Comparison of ENCODE assay signal across 8 cellular contexts in genomic region chrX:68511255-68511654, GRCh38. TPM values are rescaled to one million over a fixed set of nuclear protein-coding genes. Genes with fewer than 3 reads are reported as not detected.
DNase-seq lines count a peak whose midpoint lies in the region; ATAC-seq, FAIRE-seq and TF ChIP-seq lines count a peak whose summit lies in the region.

No MANE protein-coding gene starts in this region.

- H3K36me3 Mint-ChIP-seq in activated CD4-positive, alpha-beta T cell treated with anti-CD3 and anti-CD28 coated beads for 36 hours (ENCODE audit: low read depth): peaks cover 21% of the 10 kb centered on the region

- FAIRE-seq in endothelial cell of umbilical vein (lab: Jason Lieb, UNC): no peak

- peaks cover 0 to 16% (median 0%) of the 10 kb centered on the region in 3 donors for H3K36me3 ChIP-seq in Peyer's patch
- peaks cover 0 to 7% of the 10 kb centered on the region in 2 experiments for H3K36me3 ChIP-seq in endothelial cell of umbilical vein (ENCODE audit: control insufficient read depth in 2 of 2, extremely low read depth in 1 of 2, insufficient read depth in 2 of 2, low read length in 2 of 2)
- H3K36me3 ChIP-seq in osteoblast (ENCODE audit: insufficient read depth, low read length): peaks cover 13% of the 10 kb centered on the region

- H3K27ac ChIP-seq in Peyer's patch (no peak overlapping the region), endothelial cell of umbilical vein (ENCODE audit: insufficient read depth, low read depth, low read length) (no peak overlapping the region), osteoblast (ENCODE audit: low read depth, low read length) (no peak overlapping the region)

- H3K4me1 ChIP-seq in Peyer's patch: no peaks in the 10 kb centered on the region
- H3K4me1 ChIP-seq in endothelial cell of umbilical vein (ENCODE audit: control insufficient read depth, extremely low read depth, insufficient read depth, low read length): no peaks in the 10 kb centered on the region
- H3K4me1 ChIP-seq in osteoblast (ENCODE audit: insufficient read depth, low read length): no peaks in the 10 kb centered on the region

- TF ChIP-seq CTCF in Peyer's patch (IDR thresholded peaks at IDR 0.05) (peak in 5 of 6 experiments; percentile 23 to 78 (median 66)), endothelial cell of umbilical vein (IDR thresholded peaks at IDR 0.05; ENCODE audit: extremely low read depth in 1 of 2, insufficient read depth in 1 of 2, low read depth in 1 of 2, low read length in 2 of 2) (peak; percentile 41 to 46), osteoblast (IDR thresholded peaks at IDR 0.05; ENCODE audit: extremely low read depth, low read depth, low read length) (peak; percentile 88)

- DNase-seq in activated CD4-positive, alpha-beta T cell treated with anti-CD3 and anti-CD28 coated beads for 36 hours: peak; percentile 39
- no peak for DNase-seq in activated CD4-positive, alpha-beta T cell treated with anti-CD3 and anti-CD28 coated beads for 1 hour
- no peak for DNase-seq in Peyer's patch
- DNase-seq in endothelial cell of umbilical vein (ENCODE audit: low read depth, low spot score): peak; percentile 42
- peak; percentile 41 for DNase-seq in osteoblast (ENCODE audit: insufficient read length, low spot score, missing footprints)

- H3K79me2 ChIP-seq in endothelial cell of umbilical vein (ENCODE audit: control insufficient read depth, insufficient read depth, low read length): peaks cover 16% of the 10 kb centered on the region
- H3K79me2 ChIP-seq in osteoblast (ENCODE audit: insufficient read depth, low read length): peaks cover 23% of the 10 kb centered on the region

- BruUV-seq in endothelial cell of umbilical vein (replicated peaks; lab: Mats Ljungman, UMichigan): no TSS peak

- peaks cover 24% of the 10 kb centered on the region for H3K4me1 Mint-ChIP-seq in activated CD4-positive, alpha-beta T cell treated with anti-CD3 and anti-CD28 coated beads for 36 hours

- dilution Hi-C loops in endothelial cell of umbilical vein (cut with MboI; ENCODE audit: extremely low pct_ligation_motif_present, low sequenced_read_pairs): no loop called here

- H3K4me2 ChIP-seq in endothelial cell of umbilical vein (ENCODE audit: insufficient read depth, low read length) (no peak overlapping the region), osteoblast (ENCODE audit: insufficient read depth, low read length) (no peak overlapping the region)

- H2AFZ ChIP-seq in endothelial cell of umbilical vein (ENCODE audit: low read depth, low read length) (no peak overlapping the region), osteoblast (ENCODE audit: low read length) (no peak overlapping the region)

- intact Hi-C loops in activated CD4-positive, alpha-beta T cell treated with anti-CD3 and anti-CD28 coated beads for 36 hours (cut with DNase I, micrococcal nuclease): loop anchor here in 1 of 2 experiments (1.0 to 5.0 kb wide), 3 partner anchors 181 to 296 kb away; no protein-coding TSS in a partner anchor
- intact Hi-C loops in endothelial cell of umbilical vein (cut with micrococcal nuclease): loop anchor here (1.0 kb wide), 2 partner anchors 200 to 296 kb away; no protein-coding TSS in a partner anchor

- no peak overlapping the region for H3K4me3 Mint-ChIP-seq in activated CD4-positive, alpha-beta T cell treated with anti-CD3 and anti-CD28 coated beads for 36 hours

- no peaks in the 10 kb centered on the region for H3K9me3 ChIP-seq in Peyer's patch
- H3K9me3 ChIP-seq in endothelial cell of umbilical vein (replicated peaks; ENCODE audit: control insufficient read depth, insufficient read depth, low read length): no peaks in the 10 kb centered on the region
- H3K9me3 ChIP-seq in osteoblast (ENCODE audit: low read depth, low read length): no peaks in the 10 kb centered on the region

- no peak for TF ChIP-seq POLR2A in Peyer's patch (IDR thresholded peaks at IDR 0.05)
- no peak for TF ChIP-seq POLR2A in endothelial cell of umbilical vein (IDR thresholded peaks at IDR 0.05; ENCODE audit: low read depth, low read length)

- H4K20me1 ChIP-seq in endothelial cell of umbilical vein (replicated peaks; ENCODE audit: control insufficient read depth, extremely low read depth, insufficient read depth, low read length) (no peaks in the 10 kb centered on the region), osteoblast (ENCODE audit: insufficient read depth, low read length) (peaks cover 11% of the 10 kb centered on the region)

- H3K27me3 ChIP-seq in Peyer's patch: no peaks in the 10 kb centered on the region
- H3K27me3 ChIP-seq in endothelial cell of umbilical vein (ENCODE audit: control insufficient read depth in 2 of 2, insufficient read depth in 2 of 2, low read length in 2 of 2): no peaks in the 10 kb centered on the region
- H3K27me3 ChIP-seq in osteoblast (ENCODE audit: insufficient read depth, low read length): no peaks in the 10 kb centered on the region

- CTCF ChIA-PET in activated CD4-positive, alpha-beta T cell treated with anti-CD3 and anti-CD28 coated beads for 36 hours (lab: Charles Lee): interaction anchor here (1.1 kb wide), 1 partner anchor 123 kb away, joined by 3 read pairs; no protein-coding TSS in a partner anchor
- CTCF ChIA-PET in endothelial cell of umbilical vein (lab: Charles Lee): interaction anchor here (0.7 to 3.7 kb wide), 4 partner anchors 199 to 329 kb away, joined by 3 to 29 read pairs (median 4); no protein-coding TSS in a partner anchor

- H3K9me3 Mint-ChIP-seq in activated CD4-positive, alpha-beta T cell treated with anti-CD3 and anti-CD28 coated beads for 36 hours (ENCODE audit: low read depth): no peaks in the 10 kb centered on the region

- no peak overlapping the region for H3K27ac Mint-ChIP-seq in activated CD4-positive, alpha-beta T cell treated with anti-CD3 and anti-CD28 coated beads for 36 hours

- no peaks in the 10 kb centered on the region for H3K27me3 Mint-ChIP-seq in activated CD4-positive, alpha-beta T cell treated with anti-CD3 and anti-CD28 coated beads for 36 hours

- POLR2A ChIA-PET in activated CD4-positive, alpha-beta T cell treated with anti-CD3 and anti-CD28 coated beads for 36 hours (lab: Charles Lee): no interaction called here
- POLR2A ChIA-PET in endothelial cell of umbilical vein (lab: Charles Lee): no interaction called here

- H3K4me3 ChIP-seq in Peyer's patch (no peak overlapping the region), endothelial cell of umbilical vein (replicated peaks in 1 of 3; ENCODE audit: insufficient read depth in 1 of 3, low read depth in 1 of 3, low read length in 3 of 3) (no peak overlapping the region), osteoblast (ENCODE audit: insufficient read depth, low read length) (no peak overlapping the region)

- no peaks in the 10 kb centered on the region for H3K9me1 ChIP-seq in endothelial cell of umbilical vein (replicated peaks; ENCODE audit: control insufficient read depth, extremely low read depth, insufficient read depth, low read length)

- peak; percentile 61 for ATAC-seq in activated CD4-positive, alpha-beta T cell treated with anti-CD3 and anti-CD28 coated beads for 36 hours
- ATAC-seq in GM18873 (IDR thresholded peaks at IDR 0.05; ENCODE audit: low FRiP score, unreplicated experiment) (peak; percentile 63), HG03460 (IDR thresholded peaks at IDR 0.05; ENCODE audit: unreplicated experiment) (peak; percentile 71), HG03045 (IDR thresholded peaks at IDR 0.05; ENCODE audit: unreplicated experiment) (no peak)

- H3K9ac ChIP-seq in endothelial cell of umbilical vein (replicated peaks; ENCODE audit: extremely low read depth, insufficient read depth, low read length): no peak overlapping the region

TF ChIP-seq in endothelial cell of umbilical vein, 7 proteins besides CTCF, POLR2A, EP300 and RAD21:
- TF ChIP-seq FOS (IDR thresholded peaks at IDR 0.05; ENCODE audit: borderline replicate concordance, insufficient read depth, low read length): no peak
- no peak for TF ChIP-seq GATA2 (IDR thresholded peaks at IDR 0.05; ENCODE audit: insufficient read depth, insufficient read length, low read depth, low read length)
- TF ChIP-seq EZH2 (IDR thresholded peaks at IDR 0.05; ENCODE audit: borderline replicate concordance, low read depth, low read length, severe bottlenecking): no peak
- no peak for TF ChIP-seq POLR2AphosphoS5 (IDR thresholded peaks at IDR 0.05; ENCODE audit: insufficient read depth, low read depth, low read length)
- no peak for TF ChIP-seq MYC (IDR thresholded peaks at IDR 0.05; ENCODE audit: low read depth, low read length)
- TF ChIP-seq MAX (IDR thresholded peaks at IDR 0.05; ENCODE audit: insufficient read depth, insufficient read length): no peak
- TF ChIP-seq JUN (IDR thresholded peaks at IDR 0.05; ENCODE audit: borderline replicate concordance, insufficient read depth, insufficient read length, low read depth): no peak
TF ChIP-seq in endothelial cell of umbilical vein: peak in this region for 0.

RNA-seq across cellular contexts. Expression of gene YIPF6, which starts 12.4 kb away (rescaled TPM):
- total RNA-seq in activated CD4-positive, alpha-beta T cell treated with anti-CD3 and anti-CD28 coated beads for 36 hours: 10 to 100 TPM in 1 of 2 experiments, 1 to 10 TPM in 1; 8.2 to 18.1 TPM
- total RNA-seq in Peyer's patch (10 to 100 TPM; 22.6 to 24.8 (median 23.9) TPM), endothelial cell of umbilical vein (28.5 and 29.6 TPM in 2 replicates), osteoblast (21.5 and 27.1 TPM in 2 replicates)
- 15.4 and 17.1 TPM in 2 replicates for polyA plus RNA-seq in endothelial cell of umbilical vein
- polyA plus RNA-seq in endothelial cell of umbilical vein (2011; cell fraction: cytosol; rRNA removed): 10.1 and 11.4 TPM in 2 replicates
- 8.6 and 10.2 TPM in 2 replicates for polyA plus RNA-seq in endothelial cell of umbilical vein (2011; cell fraction: nucleus; rRNA removed)
- 18.0 and 20.8 TPM in 2 replicates for polyA plus RNA-seq in endothelial cell of umbilical vein (2012)
- polyA minus RNA-seq in endothelial cell of umbilical vein: 25.4 and 32.0 TPM in 2 replicates
- 24.5 TPM for polyA minus RNA-seq in endothelial cell of umbilical vein (2011; cell fraction: cytosol; rRNA and poly(A)+ RNA removed)
- polyA minus RNA-seq in endothelial cell of umbilical vein (2011; cell fraction: nucleus; rRNA and poly(A)+ RNA removed): 13.0 and 16.7 TPM in 2 replicates

Comparison
In these comparisons a context has a peak if more than half of its experiments do, and no peak if none do; other contexts are left out.
1. DNase-seq: peak in activated CD4-positive, alpha-beta T cell treated with anti-CD3 and anti-CD28 coated beads for 36 hours (single experiment), endothelial cell of umbilical vein (single experiment) and osteoblast (single experiment); none in activated CD4-positive, alpha-beta T cell treated with anti-CD3 and anti-CD28 coated beads for 1 hour (single experiment) and Peyer's patch (0 of 3).
2. Peak in every context shown above with its lines, with median percentiles within 50 percentile points of each other: CTCF ChIP-seq.